ENCODE assay signal across 11 cellular contexts in genomic region chr20:4998160-4998651, GRCh38. TPM values are rescaled to one million over a fixed set of nuclear protein-coding genes. Genes with fewer than 3 reads are reported as not detected.
DNase-seq lines count a peak whose midpoint lies in the region; ATAC-seq lines count a peak whose summit lies in the region.
"Had no signal": no experiment of that assay in that cellular context is flagged by ENCODE, and none has a peak within 500 bp of the region (broad histone marks: within the 10 kb centered on the region; RNA-seq: fewer than 3 reads in every experiment).

No MANE protein-coding gene starts in this region.

- no peak overlapping the region for H4K12ac ChIP-seq in trophoblast cell (ENCODE audit: low read depth, low read length)

- H3K4me1 Mint-ChIP-seq in activated CD4-positive, alpha-beta T cell treated with anti-CD3 and anti-CD28 coated beads for 36 hours = peaks cover 34% of the 10 kb centered on the region
- H3K4me1 Mint-ChIP-seq in activated T-helper 2 cell treated with anti-CD3 and anti-CD28 coated beads, Interferon-gamma antibody, Interleukin-2, Interleukin-4, amounts not matched to agents 10 μg/mL and 5 μg/mL and 100 μg/mL, durations not matched to agents 14 hours and 24 hours and 36 hours (ENCODE audit: low read depth) = peaks cover 28% of the 10 kb centered on the region

- no peak overlapping the region for H2BK120ac ChIP-seq in trophoblast cell (ENCODE audit: insufficient read depth, low read length, poor library complexity)

- no peaks in the 10 kb centered on the region for H3K36me3 ChIP-seq in trophoblast cell (ENCODE audit: control insufficient read depth in 1 of 2, insufficient read depth in 2 of 2, low read length in 2 of 2)

- no peak overlapping the region for H4K91ac ChIP-seq in trophoblast cell (ENCODE audit: low read depth, low read length)

- no peaks in the 10 kb centered on the region for H3K27me3 Mint-ChIP-seq in activated CD4-positive, alpha-beta T cell treated with anti-CD3 and anti-CD28 coated beads for 36 hours
- peaks cover 2% of the 10 kb centered on the region for H3K27me3 Mint-ChIP-seq in activated T-helper 2 cell treated with anti-CD3 and anti-CD28 coated beads, Interferon-gamma antibody, Interleukin-2, Interleukin-4, amounts not matched to agents 10 μg/mL and 5 μg/mL and 100 μg/mL, durations not matched to agents 14 hours and 24 hours and 36 hours (ENCODE audit: low read depth)

- H3K9me3 Mint-ChIP-seq in activated CD4-positive, alpha-beta T cell treated with anti-CD3 and anti-CD28 coated beads for 36 hours (ENCODE audit: low read depth) = no peaks in the 10 kb centered on the region
- H3K9me3 Mint-ChIP-seq in activated T-helper 2 cell treated with anti-CD3 and anti-CD28 coated beads, Interferon-gamma antibody, Interleukin-2, Interleukin-4, amounts not matched to agents 10 μg/mL and 5 μg/mL and 100 μg/mL, durations not matched to agents 14 hours and 24 hours and 36 hours = no peaks in the 10 kb centered on the region
- H3K9me3 Mint-ChIP-seq in activated naive CD4-positive, alpha-beta T cell treated with anti-CD3 and anti-CD28 coated beads, Interleukin-2, amount 50 U/mL, for 72 hours = no peaks in the 10 kb centered on the region

- H3K23ac ChIP-seq in trophoblast cell (ENCODE audit: low read length) = no peak overlapping the region

- no peak overlapping the region for H4K8ac ChIP-seq in trophoblast cell (ENCODE audit: low read depth, low read length)

- peaks cover 2% of the 10 kb centered on the region for H3K36me3 Mint-ChIP-seq in activated CD4-positive, alpha-beta T cell treated with anti-CD3 and anti-CD28 coated beads for 36 hours (ENCODE audit: low read depth)
- no peaks in the 10 kb centered on the region for H3K36me3 Mint-ChIP-seq in activated T-helper 2 cell treated with anti-CD3 and anti-CD28 coated beads, Interferon-gamma antibody, Interleukin-2, Interleukin-4, amounts not matched to agents 10 μg/mL and 5 μg/mL and 100 μg/mL, durations not matched to agents 14 hours and 24 hours and 36 hours (ENCODE audit: low read depth)
- H3K36me3 Mint-ChIP-seq in activated naive CD4-positive, alpha-beta T cell treated with anti-CD3 and anti-CD28 coated beads, Interleukin-2, amount 50 U/mL, for 72 hours = peaks cover 6 to 7% of the 10 kb centered on the region in 2 donors

- POLR2A ChIA-PET in activated CD4-positive, alpha-beta T cell treated with anti-CD3 and anti-CD28 coated beads for 36 hours (lab: Charles Lee) = no interaction called here

- H3K14ac ChIP-seq in trophoblast cell (ENCODE audit: low read length) = no peak overlapping the region

- H3K79me2 ChIP-seq in trophoblast cell (ENCODE audit: control insufficient read depth, insufficient read depth, low read length, poor library complexity) = peaks cover 5% of the 10 kb centered on the region

- peak; percentile 13 for DNase-seq in activated CD4-positive, alpha-beta T cell treated with anti-CD3 and anti-CD28 coated beads for 36 hours
- DNase-seq in activated CD4-positive, alpha-beta T cell treated with anti-CD3 and anti-CD28 coated beads for 4 hours = no peak
- DNase-seq in activated T-helper 2 cell treated with anti-CD3 and anti-CD28 coated beads, Interferon-gamma antibody, Interleukin-2, Interleukin-4, amounts not matched to agents 10 μg/mL and 5 μg/mL and 100 μg/mL, durations not matched to agents 14 hours and 24 hours and 36 hours (ENCODE audit: low spot score) = no peak
- DNase-seq in trophoblast cell (peak; percentile 46 to 70), SW480 (ENCODE audit: low spot score) (no peak)
- no peak for DNase-seq in activated naive CD4-positive, alpha-beta T cell treated with anti-CD3 and anti-CD28 coated beads, Interleukin-2, amount 50 U/mL, for 72 hours (ENCODE audit: low spot score in 2 of 2)
- DNase-seq: activated effector memory CD4-positive, alpha-beta T cell treated with Interleukin-2 at 50 U/mL for 16 hours; NCI-H1092; SHP77 treated with DMSO at 0.1 percent for 48 hours had no signal

- H3K9ac ChIP-seq in trophoblast cell (ENCODE audit: low read length) = peak overlapping the region; percentile 1

- H3K4me3 ChIP-seq in trophoblast cell (ENCODE audit: low read depth, low read length) = no peak overlapping the region

- no peak overlapping the region for H2AK5ac ChIP-seq in trophoblast cell (ENCODE audit: low read length)

- intact Hi-C loops in activated CD4-positive, alpha-beta T cell treated with anti-CD3 and anti-CD28 coated beads for 36 hours (cut with DNase I, micrococcal nuclease) = no loop called here
- intact Hi-C loops in activated T-helper 2 cell treated with anti-CD3 and anti-CD28 coated beads, Interferon-gamma antibody, Interleukin-2, Interleukin-4, amounts not matched to agents 10 μg/mL and 5 μg/mL and 100 μg/mL, durations not matched to agents 14 hours and 24 hours and 36 hours (cut with micrococcal nuclease) = no loop called here

- H2BK12ac ChIP-seq in trophoblast cell (ENCODE audit: low read length) = no peak overlapping the region

- no peak overlapping the region for H3K27ac Mint-ChIP-seq in activated CD4-positive, alpha-beta T cell treated with anti-CD3 and anti-CD28 coated beads for 36 hours
- H3K27ac Mint-ChIP-seq in activated T-helper 2 cell treated with anti-CD3 and anti-CD28 coated beads, Interferon-gamma antibody, Interleukin-2, Interleukin-4, amounts not matched to agents 10 μg/mL and 5 μg/mL and 100 μg/mL, durations not matched to agents 14 hours and 24 hours and 36 hours = no peak overlapping the region
- no peak overlapping the region for H3K27ac Mint-ChIP-seq in activated naive CD4-positive, alpha-beta T cell treated with anti-CD3 and anti-CD28 coated beads, Interleukin-2, amount 50 U/mL, for 72 hours

- ATAC-seq in activated CD4-positive, alpha-beta T cell treated with anti-CD3 and anti-CD28 coated beads for 36 hours = no peak
- ATAC-seq in HG03565 (IDR thresholded peaks at IDR 0.05; ENCODE audit: unreplicated experiment) (peak; percentile 45), HG02970 (IDR thresholded peaks at IDR 0.05; ENCODE audit: low FRiP score, unreplicated experiment) (no peak)
- ATAC-seq in activated naive CD4-positive, alpha-beta T cell treated with anti-CD3 and anti-CD28 coated beads, Interleukin-2, amount 50 U/mL, for 72 hours = no peak

- peaks cover 5% of the 10 kb centered on the region for H3K79me1 ChIP-seq in trophoblast cell (ENCODE audit: low read length)

- no peak overlapping the region for H3K27ac ChIP-seq in trophoblast cell (ENCODE audit: low read depth, low read length)

- WGBS in trophoblast cell (ENCODE audit: extremely low coverage, insufficient coverage, insufficient read length) = 100% methylated on average over 1 of the region's 5 CpGs

- peaks cover 17 to 19% of the 10 kb centered on the region in 2 experiments for H3K4me1 ChIP-seq in trophoblast cell (ENCODE audit: control insufficient read depth in 1 of 2, insufficient read depth in 2 of 2, low read length in 2 of 2)

- H3K4me2 ChIP-seq in trophoblast cell (ENCODE audit: low read length) = no peak overlapping the region

- H2AFZ ChIP-seq in trophoblast cell (ENCODE audit: insufficient read depth, low read length, poor library complexity) = no peak overlapping the region

- no peak overlapping the region for H3K4ac ChIP-seq in trophoblast cell (ENCODE audit: low read depth, low read length)

- CTCF ChIA-PET in activated CD4-positive, alpha-beta T cell treated with anti-CD3 and anti-CD28 coated beads for 36 hours (lab: Charles Lee) = interaction anchor here (0.6 to 1.4 kb wide), 4 partner anchors 26 to 687 kb away, joined by 3 to 7 read pairs (median 4); no protein-coding TSS in a partner anchor

- no peak overlapping the region for H3K18ac ChIP-seq in trophoblast cell (ENCODE audit: low read length)

- no peak overlapping the region for H2BK5ac ChIP-seq in trophoblast cell (ENCODE audit: low read depth, low read length, poor library complexity)

- H3K4me3 Mint-ChIP-seq in activated CD4-positive, alpha-beta T cell treated with anti-CD3 and anti-CD28 coated beads for 36 hours = no peak overlapping the region
- peak overlapping the region; percentile 9 for H3K4me3 Mint-ChIP-seq in activated T-helper 2 cell treated with anti-CD3 and anti-CD28 coated beads, Interferon-gamma antibody, Interleukin-2, Interleukin-4, amounts not matched to agents 10 μg/mL and 5 μg/mL and 100 μg/mL, durations not matched to agents 14 hours and 24 hours and 36 hours (ENCODE audit: low read depth)

- no peaks in the 10 kb centered on the region for H3K27me3 ChIP-seq in trophoblast cell (ENCODE audit: insufficient read depth, low read length)

- no peaks in the 10 kb centered on the region for H3K9me3 ChIP-seq in trophoblast cell (ENCODE audit: insufficient read depth, low read depth, low read length)

RNA-seq across cellular contexts. Expression of gene SLC23A2, which starts 3.1 kb away (rescaled TPM):
- 10 to 100 TPM; 16.7 to 17.6 TPM for total RNA-seq in activated CD4-positive, alpha-beta T cell treated with anti-CD3 and anti-CD28 coated beads for 36 hours
- total RNA-seq in activated T-helper 2 cell treated with anti-CD3 and anti-CD28 coated beads, Interferon-gamma antibody, Interleukin-2, Interleukin-4, amounts not matched to agents 10 μg/mL and 5 μg/mL and 100 μg/mL, durations not matched to agents 14 hours and 24 hours and 36 hours = 21.3 and 22.4 TPM in 2 replicates
- polyA plus RNA-seq in trophoblast cell (2013) = 11.9 and 12.4 TPM in 2 replicates
- 10 to 100 TPM; 20.1 to 21.5 TPM for total RNA-seq in activated naive CD4-positive, alpha-beta T cell treated with anti-CD3 and anti-CD28 coated beads, Interleukin-2, amount 50 U/mL, for 72 hours

Comparison
In these comparisons a context has a peak if more than half of its experiments do, and no peak if none do; other contexts are left out.
1. DNase-seq: peak in activated CD4-positive, alpha-beta T cell treated with anti-CD3 and anti-CD28 coated beads for 36 hours (single experiment) and trophoblast cell (2 of 2); none in activated CD4-positive, alpha-beta T cell treated with anti-CD3 and anti-CD28 coated beads for 4 hours (0 of 2), activated T-helper 2 cell treated with anti-CD3 and anti-CD28 coated beads, Interferon-gamma antibody, Interleukin-2, Interleukin-4, amounts not matched to agents 10 μg/mL and 5 μg/mL and 100 μg/mL, durations not matched to agents 14 hours and 24 hours and 36 hours (single experiment), SW480 (single experiment) and activated naive CD4-positive, alpha-beta T cell treated with anti-CD3 and anti-CD28 coated beads, Interleukin-2, amount 50 U/mL, for 72 hours (0 of 2).